8 cellular contexts compared by ENCODE assay signal in the genomic region with DNA sequence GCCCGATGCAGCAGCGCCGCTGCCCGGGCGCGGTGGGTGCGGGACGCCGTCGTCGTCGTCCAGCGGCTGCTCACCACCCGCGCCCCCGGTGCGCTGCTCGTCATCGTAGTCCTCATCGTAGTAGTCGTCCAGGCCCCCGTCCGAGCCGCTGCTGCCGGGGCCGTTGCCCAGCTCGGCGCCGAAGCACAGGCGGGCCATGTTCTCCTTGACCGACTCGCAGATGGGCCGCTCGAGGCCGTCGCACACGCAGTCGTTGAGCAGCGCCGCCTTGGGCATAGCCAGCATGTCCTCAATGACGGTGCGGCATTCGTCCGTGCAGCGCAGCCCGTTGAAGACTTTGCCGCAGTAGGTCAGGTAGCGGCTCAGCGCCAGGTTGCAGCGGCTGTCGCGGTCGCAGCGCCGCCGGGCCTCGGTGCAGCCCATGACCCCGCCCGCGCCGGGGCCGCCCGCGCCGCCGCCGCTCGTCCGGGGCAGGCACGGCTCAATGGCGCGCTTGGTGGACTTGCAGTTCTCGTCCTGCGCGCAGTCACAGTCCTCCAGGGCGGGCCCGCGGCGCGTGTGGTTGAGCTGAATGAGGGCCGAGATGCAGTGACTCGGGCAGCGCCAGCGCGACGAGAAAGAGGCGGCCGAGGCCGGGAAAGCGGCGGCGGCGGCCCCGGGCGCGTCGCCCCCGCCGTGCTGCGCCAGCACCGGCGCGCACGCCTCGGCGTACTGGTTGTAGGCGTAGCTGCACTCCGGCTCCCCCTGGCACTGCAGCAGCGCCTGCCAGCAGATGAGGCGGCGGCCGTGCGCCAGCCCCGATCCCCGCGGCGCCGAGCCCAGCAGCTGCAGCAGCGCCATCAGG. TPM values are rescaled to one million over a fixed set of nuclear protein-coding genes. Genes with fewer than 3 reads are reported as not detected.
DNase-seq lines count a peak whose midpoint lies in the region; ATAC-seq and TF ChIP-seq lines count a peak whose summit lies in the region.

No MANE protein-coding gene starts in this region.

- H3K27ac ChIP-seq in HCT116 (ENCODE audit: low read depth, low read length) (no peak overlapping the region), lung (ENCODE audit: low read depth in 1 of 2, low read length in 1 of 2) (peak overlapping the region; percentile 93 to 95)

- no peaks in the 10 kb centered on the region for H3K36me3 Mint-ChIP-seq in activated CD8-positive, alpha-beta T cell treated with anti-CD3 and anti-CD28 coated beads for 36 hours (ENCODE audit: low read depth)

- H3K27ac Mint-ChIP-seq in activated CD8-positive, alpha-beta T cell treated with anti-CD3 and anti-CD28 coated beads for 36 hours: no peak overlapping the region

- H3K27me3 Mint-ChIP-seq in activated CD8-positive, alpha-beta T cell treated with anti-CD3 and anti-CD28 coated beads for 36 hours: peaks cover 40% of the 10 kb centered on the region

- TF ChIP-seq CTCF in HCT116 (IDR thresholded peaks at IDR 0.05 in 2 of 3, conservative IDR thresholded peaks at IDR 0.05 in 1 of 3; ENCODE audit: borderline replicate concordance in 1 of 3, insufficient read depth in 1 of 3, low read depth in 2 of 3, low read length in 2 of 3): no peak
- TF ChIP-seq CTCF in activated CD8-positive, alpha-beta T cell treated with anti-CD3 and anti-CD28 coated beads for 36 hours (IDR thresholded peaks at IDR 0.05): peak; percentile 12
- TF ChIP-seq CTCF in lung (IDR thresholded peaks at IDR 0.05; ENCODE audit: control extremely low read depth, extremely low read depth): no peak

- H3K4me3 ChIP-seq in HCT116 (replicated peaks in 1 of 2; ENCODE audit: low read depth in 1 of 2, low read length in 2 of 2): peak overlapping the region in 1 of 2 experiments; percentile 57; a peak in 1 of 4 replicates
- peak overlapping the region; percentile 81 for H3K4me3 ChIP-seq in lung

- H4K20me1 ChIP-seq in HCT116 (ENCODE audit: insufficient read depth): no peaks in the 10 kb centered on the region; the same call in 1 of the 2 replicates

- CTCF ChIA-PET in HCT116 (lab: Charles Lee): interaction anchor here (1.3 to 2.6 kb wide), 2 partner anchors 12 to 23 kb away, joined by 3 to 5 read pairs; no protein-coding TSS in a partner anchor
- CTCF ChIA-PET in activated CD8-positive, alpha-beta T cell treated with anti-CD3 and anti-CD28 coated beads for 36 hours (lab: Charles Lee): interaction anchor here (1.0 kb wide), 1 partner anchor 87 kb away, joined by 3 read pairs; no protein-coding TSS in a partner anchor

- peaks cover 13% of the 10 kb centered on the region for H3K4me1 Mint-ChIP-seq in activated CD8-positive, alpha-beta T cell treated with anti-CD3 and anti-CD28 coated beads for 36 hours (ENCODE audit: low read depth)

- H3K9me3 Mint-ChIP-seq in activated CD8-positive, alpha-beta T cell treated with anti-CD3 and anti-CD28 coated beads for 36 hours: no peaks in the 10 kb centered on the region

- no peaks in the 10 kb centered on the region for H3K9me2 ChIP-seq in HCT116 (ENCODE audit: insufficient read depth)

- 1% methylated on average over 93 to 119 of the region's 119 CpGs for WGBS in lung, 2 donors

- ATAC-seq in HCT116 (peak; percentile 52), lung (ENCODE audit: insufficient read depth, low FRiP score) (peak; percentile 35), GM18870 (IDR thresholded peaks at IDR 0.05; ENCODE audit: unreplicated experiment) (no peak)
- peak; percentile 65 for ATAC-seq in activated CD8-positive, alpha-beta T cell treated with anti-CD3 and anti-CD28 coated beads for 36 hours

- H3K4me3 Mint-ChIP-seq in activated CD8-positive, alpha-beta T cell treated with anti-CD3 and anti-CD28 coated beads for 36 hours: peak overlapping the region; percentile 61

- TF ChIP-seq POLR2A in HCT116 (IDR thresholded peaks at IDR 0.05; ENCODE audit: borderline replicate concordance, extremely low read depth, insufficient read depth, insufficient read length): no peak

- BruUV-seq in HCT116 (replicated peaks; lab: Mats Ljungman, UMichigan): no TSS peak

- H3K36me3 ChIP-seq in ES-I3 (ENCODE audit: insufficient read depth, low read length) (no peaks in the 10 kb centered on the region), HCT116 (ENCODE audit: control insufficient read depth in 1 of 2, insufficient read depth in 2 of 2, low read length in 2 of 2) (no peaks in the 10 kb centered on the region), lung (ENCODE audit: control insufficient read depth in 2 of 2, insufficient read depth in 2 of 2, low read length in 2 of 2) (no peaks in the 10 kb centered on the region)

- intact Hi-C loops in HCT116 (cut with micrococcal nuclease): no loop called here
- intact Hi-C loops in activated CD8-positive, alpha-beta T cell treated with anti-CD3 and anti-CD28 coated beads for 36 hours (cut with micrococcal nuclease): loop anchor here (10.0 kb wide), 1 partner anchor 61 kb away; no protein-coding TSS in a partner anchor

- H3K9ac ChIP-seq in ES-I3 (ENCODE audit: low read depth, low read length): peak overlapping the region; percentile 78
- no peak overlapping the region for H3K9ac ChIP-seq in HCT116 (ENCODE audit: low read length)

- H3K9me3 ChIP-seq in ES-I3 (ENCODE audit: control insufficient read depth, insufficient read depth, low read length) (no peaks in the 10 kb centered on the region), HCT116 (ENCODE audit: control insufficient read depth in 1 of 2, insufficient read depth in 1 of 2, low read depth in 1 of 2, low read length in 2 of 2) (no peaks in the 10 kb centered on the region), lung (ENCODE audit: control insufficient read depth in 2 of 2, insufficient read depth in 1 of 2, low read length in 1 of 2) (no peaks in the 10 kb centered on the region)

- H3K4me2 ChIP-seq in HCT116 (ENCODE audit: low read length): peak overlapping the region; percentile 86

- H3K27me3 ChIP-seq in HCT116 (ENCODE audit: insufficient read depth, low read length) (peaks cover 42% of the 10 kb centered on the region), lung (ENCODE audit: control insufficient read depth, insufficient read depth) (no peaks in the 10 kb centered on the region)

- no peak overlapping the region for H2AFZ ChIP-seq in HCT116 (ENCODE audit: low read depth, low read length, poor library complexity, severe bottlenecking)

- DNase-seq in HCT116 (ENCODE audit: low read depth, low spot score) (no peak), NCI-H1092 treated with DMSO at 0.1 percent for 48 hours (lab: John Stamatoyannopoulos, UW) (peak; percentile 51), lung (ENCODE audit: low spot score) (peak; percentile 49)
- DNase-seq in activated CD8-positive, alpha-beta T cell treated with anti-CD3 and anti-CD28 coated beads for 36 hours: peak; percentile 61
- peak; percentile 51 for DNase-seq in effector CD4-positive, alpha-beta T cell
- peak; percentile 16 to 51 (median 37) for DNase-seq in stimulated activated CD4-positive, alpha-beta T cell treated with anti-CD3 and anti-CD28 coated beads, TNF-alpha, amount 100 ng/mL, for 48 hours (ENCODE audit: low read depth in 3 of 3)

- POLR2A ChIA-PET in HCT116 (lab: Charles Lee): no interaction called here
- POLR2A ChIA-PET in activated CD8-positive, alpha-beta T cell treated with anti-CD3 and anti-CD28 coated beads for 36 hours (lab: Charles Lee): no interaction called here

- no peak for TF ChIP-seq RAD21 in HCT116 (IDR thresholded peaks at IDR 0.05; ENCODE audit: low read depth)

- peaks cover 26% of the 10 kb centered on the region for H3K4me1 ChIP-seq in ES-I3 (ENCODE audit: insufficient read depth, low read length)
- peaks cover 7 to 16% of the 10 kb centered on the region in 2 experiments; a peak in 2 of 4 replicates for H3K4me1 ChIP-seq in HCT116 (ENCODE audit: control insufficient read depth in 1 of 2, insufficient read depth in 2 of 2, low read length in 2 of 2)
- peaks cover 7 to 10% of the 10 kb centered on the region in 2 donors for H3K4me1 ChIP-seq in lung (ENCODE audit: control insufficient read depth in 2 of 2, insufficient read depth in 2 of 2, low read length in 2 of 2)

- no peaks in the 10 kb centered on the region for H3K79me2 ChIP-seq in HCT116 (ENCODE audit: insufficient read depth, low read length)

- RAD21 ChIA-PET in HCT116 (lab: Charles Lee; ENCODE audit: low non-redundant PET in 1 of 2, low total read pairs in 2 of 2, uncharacterized antibody in 2 of 2, unreplicated experiment in 2 of 2): no interaction called here

TF ChIP-seq in HCT116, 20 proteins besides CTCF, POLR2A, EP300 and RAD21 (continues in another document):
- no peak for TF ChIP-seq EZH2phosphoT487 (IDR thresholded peaks at IDR 0.05; ENCODE audit: borderline replicate concordance)
- TF ChIP-seq, protein P1, sequence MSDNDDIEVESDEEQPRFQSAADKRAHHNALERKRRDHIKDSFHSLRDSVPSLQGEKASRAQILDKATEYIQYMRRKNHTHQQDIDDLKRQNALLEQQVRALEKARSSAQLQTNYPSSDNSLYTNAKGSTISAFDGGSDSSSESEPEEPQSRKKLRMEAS (IDR thresholded peaks at IDR 0.05): no peak
- TF ChIP-seq, protein P2, sequence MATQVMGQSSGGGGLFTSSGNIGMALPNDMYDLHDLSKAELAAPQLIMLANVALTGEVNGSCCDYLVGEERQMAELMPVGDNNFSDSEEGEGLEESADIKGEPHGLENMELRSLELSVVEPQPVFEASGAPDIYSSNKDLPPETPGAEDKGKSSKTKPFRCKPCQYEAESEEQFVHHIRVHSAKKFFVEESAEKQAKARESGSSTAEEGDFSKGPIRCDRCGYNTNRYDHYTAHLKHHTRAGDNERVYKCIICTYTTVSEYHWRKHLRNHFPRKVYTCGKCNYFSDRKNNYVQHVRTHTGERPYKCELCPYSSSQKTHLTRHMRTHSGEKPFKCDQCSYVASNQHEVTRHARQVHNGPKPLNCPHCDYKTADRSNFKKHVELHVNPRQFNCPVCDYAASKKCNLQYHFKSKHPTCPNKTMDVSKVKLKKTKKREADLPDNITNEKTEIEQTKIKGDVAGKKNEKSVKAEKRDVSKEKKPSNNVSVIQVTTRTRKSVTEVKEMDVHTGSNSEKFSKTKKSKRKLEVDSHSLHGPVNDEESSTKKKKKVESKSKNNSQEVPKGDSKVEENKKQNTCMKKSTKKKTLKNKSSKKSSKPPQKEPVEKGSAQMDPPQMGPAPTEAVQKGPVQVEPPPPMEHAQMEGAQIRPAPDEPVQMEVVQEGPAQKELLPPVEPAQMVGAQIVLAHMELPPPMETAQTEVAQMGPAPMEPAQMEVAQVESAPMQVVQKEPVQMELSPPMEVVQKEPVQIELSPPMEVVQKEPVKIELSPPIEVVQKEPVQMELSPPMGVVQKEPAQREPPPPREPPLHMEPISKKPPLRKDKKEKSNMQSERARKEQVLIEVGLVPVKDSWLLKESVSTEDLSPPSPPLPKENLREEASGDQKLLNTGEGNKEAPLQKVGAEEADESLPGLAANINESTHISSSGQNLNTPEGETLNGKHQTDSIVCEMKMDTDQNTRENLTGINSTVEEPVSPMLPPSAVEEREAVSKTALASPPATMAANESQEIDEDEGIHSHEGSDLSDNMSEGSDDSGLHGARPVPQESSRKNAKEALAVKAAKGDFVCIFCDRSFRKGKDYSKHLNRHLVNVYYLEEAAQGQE (IDR thresholded peaks at IDR 0.05; ENCODE audit: low read depth): no peak
- no peak for TF ChIP-seq FOSL1 (IDR thresholded peaks at IDR 0.05; ENCODE audit: low read depth)

RNA-seq across cellular contexts. Expression of a gene that starts 1.2 kb away (rescaled TPM):
- total RNA-seq in HCT116 (2021; ENCODE audit: unreplicated experiment) (0.07 TPM), lung (10 to 100 TPM; 13.5 to 21.2 TPM)
- not detected in 2 replicates for polyA plus RNA-seq in HCT116 (2012)
- total RNA-seq in activated CD8-positive, alpha-beta T cell treated with anti-CD3 and anti-CD28 coated beads for 36 hours: under 1 TPM in 1 of 2 experiments, not detected in 1; 0.11 TPM
- polyA plus RNA-seq in lung: 1 to 10 TPM; 5.3 to 7.3 TPM

Comparison
In these comparisons a context has a peak if more than half of its experiments do, and no peak if none do; other contexts are left out.
1. RNA of a gene that starts 1.2 kb away (total RNA-seq): 13.5 to 21.2 TPM in lung; 0.11 TPM in activated CD8-positive, alpha-beta T cell treated with anti-CD3 and anti-CD28 coated beads for 36 hours and 0.07 TPM in HCT116 (single experiment); every median in the first group is over 10 times any median in the second.